8 cellular contexts compared by ENCODE assay signal in the genomic region with DNA sequence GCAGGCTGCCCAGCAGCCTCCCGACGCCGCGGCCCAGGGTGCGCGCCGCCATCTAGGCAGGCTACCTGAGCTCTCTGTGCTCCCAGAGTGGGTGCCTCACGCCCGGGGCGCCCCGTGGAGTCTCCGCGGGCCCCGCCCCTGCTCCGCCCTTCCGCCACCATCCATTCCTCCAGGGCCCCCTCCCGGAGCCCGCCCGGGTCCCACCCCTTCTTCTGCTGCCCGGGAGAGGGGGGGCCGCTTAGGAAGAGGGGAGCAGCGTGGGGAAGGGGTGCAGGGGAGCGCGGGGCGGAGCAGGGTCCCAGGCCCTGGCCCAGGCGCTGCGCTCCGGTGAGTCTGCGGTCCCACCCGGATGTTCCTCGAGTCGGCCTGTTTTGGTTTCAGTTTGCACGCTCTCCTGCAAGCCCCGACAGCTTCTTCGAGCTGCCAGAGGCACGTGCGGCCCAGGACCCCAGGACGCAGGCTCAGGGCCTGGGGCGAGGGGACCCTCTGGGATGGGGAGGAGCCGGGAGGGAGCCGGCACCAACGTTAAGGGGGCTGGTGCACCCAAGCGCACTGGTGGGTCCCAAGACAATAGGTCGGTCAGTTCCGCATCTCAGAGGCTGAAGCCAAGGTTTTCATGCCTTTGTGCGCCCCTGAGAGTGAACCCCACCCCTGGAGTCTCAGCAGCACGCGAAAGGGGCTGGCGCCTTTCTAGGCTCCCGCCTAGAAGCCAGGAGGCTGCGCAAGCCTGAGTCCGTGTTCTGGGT. TPM values are rescaled to one million over a fixed set of nuclear protein-coding genes. Genes with fewer than 3 reads are reported as not detected.
A peak's percentile ranks its signal among the peaks of the same experiment; 100 is the strongest.
DNase-seq lines count a peak whose midpoint lies in the region; ATAC-seq and TF ChIP-seq lines count a peak whose summit lies in the region.

Gene ACSS1 (minus strand): TSS at position 89 of the 746 bp plus-strand sequence. CDS start 37 bp downstream, at position 52.

- H4K20me1 ChIP-seq in PC-3 (ENCODE audit: low read length) = no peaks in the 10 kb centered on the region

- peak; percentile 58 for DNase-seq in NCI-H748 (lab: John Stamatoyannopoulos, UW; ENCODE audit: unreplicated experiment)
- DNase-seq in NCI-H748 treated with DMSO at 0.1 percent for 48 hours (lab: John Stamatoyannopoulos, UW) = no peak
- peak; percentile 31 for DNase-seq in PC-3
- peak; percentile 79 for DNase-seq in activated T-helper 2 cell treated with anti-CD3 and anti-CD28 coated beads, Interferon-gamma antibody, Interleukin-2, Interleukin-4, amounts not matched to agents 10 μg/mL and 5 μg/mL and 100 μg/mL, durations not matched to agents 14 hours and 24 hours and 36 hours (ENCODE audit: low spot score)
- no peak for DNase-seq in glutamatergic neuron
- DNase-seq in transverse colon = peak; percentile 78

- no peaks in the 10 kb centered on the region for H3F3A ChIP-seq in PC-3 (ENCODE audit: low read length, unreplicated experiment)

- in situ Hi-C loops in transverse colon (cut with MboI; ENCODE audit: low pct_ligation_motif_present in 1 of 4, low pct_unique_long_range_greater_than_20kb in 1 of 4, low sequenced_read_pairs in 3 of 4) = loop anchor here in 1 of 4 donors (25.0 kb wide), 1 partner anchor 329 kb away; the partner anchor contains the start of gene ABHD12

- no TSS peak for BruUV-seq in PC-3 (replicated peaks; lab: Mats Ljungman, UMichigan)

- H3K27ac ChIP-seq in PC-3 (ENCODE audit: low read length) (no peak within 1 kb of the TSS), parathyroid adenoma (peak within 1 kb of the TSS; percentile 84), transverse colon (peak within 1 kb of the TSS; percentile 92 to 98 (median 96))

- H2AFZ ChIP-seq in PC-3 (ENCODE audit: low read length) = peak within 1 kb of the TSS; percentile 93
- peak within 1 kb of the TSS; percentile 83 for H2AFZ ChIP-seq in parathyroid adenoma

- ATAC-seq in HG02938 (IDR thresholded peaks at IDR 0.05; ENCODE audit: unreplicated experiment) = peak; percentile 65
- peak; percentile 52 for ATAC-seq in PC-3

- H3K27me3 Mint-ChIP-seq in activated T-helper 2 cell treated with anti-CD3 and anti-CD28 coated beads, Interferon-gamma antibody, Interleukin-2, Interleukin-4, amounts not matched to agents 10 μg/mL and 5 μg/mL and 100 μg/mL, durations not matched to agents 14 hours and 24 hours and 36 hours (ENCODE audit: low read depth) = peaks cover 26% of the 10 kb centered on the region
- H3K27me3 Mint-ChIP-seq in glutamatergic neuron (ENCODE audit: unreplicated experiment) = peaks cover 25% of the 10 kb centered on the region

- H3K4me1 ChIP-seq in PC-3 (ENCODE audit: insufficient read depth, low read length) (peaks cover 26% of the 10 kb centered on the region), parathyroid adenoma (peaks cover 42% of the 10 kb centered on the region), transverse colon (peaks cover 20 to 53% (median 42%) of the 10 kb centered on the region in 4 donors)

- no peak for TF ChIP-seq CTCF in PC-3 (conservative IDR thresholded peaks at IDR 0.05; ENCODE audit: low read depth, low read length)
- no peak for TF ChIP-seq CTCF in glutamatergic neuron (IDR thresholded peaks at IDR 0.05; ENCODE audit: partially characterized antibody, unreplicated experiment)
- no peak for TF ChIP-seq CTCF in parathyroid adenoma (IDR thresholded peaks at IDR 0.05)
- no peak for TF ChIP-seq CTCF in transverse colon (IDR thresholded peaks at IDR 0.05)

- H3K36me3 ChIP-seq in PC-3 (ENCODE audit: low read depth, low read length) (no peaks in the 10 kb centered on the region), parathyroid adenoma (ENCODE audit: control insufficient read depth, insufficient read depth, low read length) (no peaks in the 10 kb centered on the region), transverse colon (no peaks in the 10 kb centered on the region)

- H3K9ac ChIP-seq in PC-3 (ENCODE audit: low read length) = peak within 1 kb of the TSS; percentile 43
- H3K9ac ChIP-seq in parathyroid adenoma = peak within 1 kb of the TSS; percentile 65

- H3K4me3 ChIP-seq in PC-3 (ENCODE audit: low read length) (peak within 1 kb of the TSS; percentile 86), parathyroid adenoma (ENCODE audit: low read depth, low read length) (peak within 1 kb of the TSS; percentile 80), transverse colon (peak within 1 kb of the TSS; percentile 39 to 85 (median 80))

- peak within 1 kb of the TSS; percentile 93 for H3K4me2 ChIP-seq in PC-3 (ENCODE audit: low read length)
- H3K4me2 ChIP-seq in parathyroid adenoma (ENCODE audit: low read length) = peak within 1 kb of the TSS; percentile 96

- H3K9me2 ChIP-seq in PC-3 (replicated peaks; ENCODE audit: low read length) = no peaks in the 10 kb centered on the region

- POLR2A ChIA-PET in PC-3 (lab: Charles Lee; ENCODE audit: unreplicated experiment) = no interaction called here

- TF ChIP-seq POLR2A in transverse colon (IDR thresholded peaks at IDR 0.05) = peak; percentile 34

- H3K36me3 Mint-ChIP-seq in activated T-helper 2 cell treated with anti-CD3 and anti-CD28 coated beads, Interferon-gamma antibody, Interleukin-2, Interleukin-4, amounts not matched to agents 10 μg/mL and 5 μg/mL and 100 μg/mL, durations not matched to agents 14 hours and 24 hours and 36 hours (ENCODE audit: low read depth) = peaks cover 16% of the 10 kb centered on the region
- H3K36me3 Mint-ChIP-seq in glutamatergic neuron (ENCODE audit: unreplicated experiment) = peaks cover 10% of the 10 kb centered on the region

- H3K9me3 ChIP-seq in PC-3 (ENCODE audit: low read length) (no peaks in the 10 kb centered on the region), parathyroid adenoma (ENCODE audit: control insufficient read depth, low read length) (no peaks in the 10 kb centered on the region), transverse colon (no peaks in the 10 kb centered on the region)

- H3K79me2 ChIP-seq in PC-3 (ENCODE audit: low read length) = no peaks in the 10 kb centered on the region
- H3K79me2 ChIP-seq in parathyroid adenoma = peaks cover 28% of the 10 kb centered on the region

- no peaks in the 10 kb centered on the region for H3K9me3 Mint-ChIP-seq in activated T-helper 2 cell treated with anti-CD3 and anti-CD28 coated beads, Interferon-gamma antibody, Interleukin-2, Interleukin-4, amounts not matched to agents 10 μg/mL and 5 μg/mL and 100 μg/mL, durations not matched to agents 14 hours and 24 hours and 36 hours
- peaks cover 9% of the 10 kb centered on the region for H3K9me3 Mint-ChIP-seq in glutamatergic neuron (ENCODE audit: unreplicated experiment)

- TF ChIP-seq EP300 in transverse colon (IDR thresholded peaks at IDR 0.05; ENCODE audit: low read depth) = no peak

- H3K4me3 Mint-ChIP-seq in activated T-helper 2 cell treated with anti-CD3 and anti-CD28 coated beads, Interferon-gamma antibody, Interleukin-2, Interleukin-4, amounts not matched to agents 10 μg/mL and 5 μg/mL and 100 μg/mL, durations not matched to agents 14 hours and 24 hours and 36 hours (ENCODE audit: low read depth) = peak within 1 kb of the TSS; percentile 76
- peak within 1 kb of the TSS; percentile 64 for H3K4me3 Mint-ChIP-seq in glutamatergic neuron (ENCODE audit: unreplicated experiment)

- H3K27me3 ChIP-seq in PC-3 (ENCODE audit: low read length) = peaks cover 20% of the 10 kb centered on the region
- no peaks in the 10 kb centered on the region for H3K27me3 ChIP-seq in parathyroid adenoma (ENCODE audit: control insufficient read depth, insufficient read depth, low read length)
- H3K27me3 ChIP-seq in transverse colon = no peaks in the 10 kb centered on the region

- H3K4me1 Mint-ChIP-seq in activated T-helper 2 cell treated with anti-CD3 and anti-CD28 coated beads, Interferon-gamma antibody, Interleukin-2, Interleukin-4, amounts not matched to agents 10 μg/mL and 5 μg/mL and 100 μg/mL, durations not matched to agents 14 hours and 24 hours and 36 hours (ENCODE audit: low read depth) = peaks cover 30% of the 10 kb centered on the region
- H3K4me1 Mint-ChIP-seq in glutamatergic neuron (ENCODE audit: low read depth, unreplicated experiment) = no peaks in the 10 kb centered on the region

- peak within 1 kb of the TSS; percentile 64 for H3K27ac Mint-ChIP-seq in activated T-helper 2 cell treated with anti-CD3 and anti-CD28 coated beads, Interferon-gamma antibody, Interleukin-2, Interleukin-4, amounts not matched to agents 10 μg/mL and 5 μg/mL and 100 μg/mL, durations not matched to agents 14 hours and 24 hours and 36 hours
- H3K27ac Mint-ChIP-seq in glutamatergic neuron (ENCODE audit: unreplicated experiment) = no peak within 1 kb of the TSS

- 10% methylated on average over 34 of the region's 52 CpGs; no CpG with 5 or more reads in 1 of the 2 donors for whole genome bisulfite sequencing in transverse colon (ENCODE audit: low coverage in 1 of 2), 2 donors

- intact Hi-C loops in PC-3 (cut with micrococcal nuclease) = no loop called here
- intact Hi-C loops in activated T-helper 2 cell treated with anti-CD3 and anti-CD28 coated beads, Interferon-gamma antibody, Interleukin-2, Interleukin-4, amounts not matched to agents 10 μg/mL and 5 μg/mL and 100 μg/mL, durations not matched to agents 14 hours and 24 hours and 36 hours (cut with micrococcal nuclease) = loop anchor here (1.0 to 5.0 kb wide), 5 partner anchors 66 to 1031 kb away; partner anchors contain the start of genes APMAP, CST7 and PYGB
- intact Hi-C loops in transverse colon (cut with DNase I; ENCODE audit: low total_unique reads) = loop anchor here (10.0 kb wide), 1 partner anchor 207 kb away; no protein-coding TSS in a partner anchor

- CTCF ChIA-PET in PC-3 (lab: Charles Lee) = interaction anchor here (1.7 kb wide), 1 partner anchor 65 kb away, joined by 11 read pairs; no protein-coding TSS in a partner anchor

RNA-seq across cellular contexts. Expression of gene ACSS1, which starts in this region (rescaled TPM):
- total RNA-seq in PC-3 (2014; rRNA removed) (2.3 and 2.4 TPM in 2 replicates), glutamatergic neuron (ENCODE audit: unreplicated experiment) (not detected), transverse colon (10 to 100 TPM; 30.3 to 64.7 (median 51.6) TPM)
- 15.1 and 15.5 TPM in 2 replicates for total RNA-seq in activated T-helper 2 cell treated with anti-CD3 and anti-CD28 coated beads, Interferon-gamma antibody, Interleukin-2, Interleukin-4, amounts not matched to agents 10 μg/mL and 5 μg/mL and 100 μg/mL, durations not matched to agents 14 hours and 24 hours and 36 hours

Comparison
In these comparisons a context has a peak if more than half of its experiments do, and no peak if none do; other contexts are left out.
1. DNase-seq: peak in NCI-H748 (single experiment), PC-3 (single experiment), activated T-helper 2 cell treated with anti-CD3 and anti-CD28 coated beads, Interferon-gamma antibody, Interleukin-2, Interleukin-4, amounts not matched to agents 10 μg/mL and 5 μg/mL and 100 μg/mL, durations not matched to agents 14 hours and 24 hours and 36 hours (single experiment) and transverse colon (single experiment); none in NCI-H748 treated with DMSO at 0.1 percent for 48 hours (single experiment) and glutamatergic neuron (single experiment).
2. Peak in every context shown above with its lines, with median percentiles within 50 percentile points of each other: H3K4me3 ChIP-seq.